8 cellular contexts compared by ENCODE assay signal in the genomic region with DNA sequence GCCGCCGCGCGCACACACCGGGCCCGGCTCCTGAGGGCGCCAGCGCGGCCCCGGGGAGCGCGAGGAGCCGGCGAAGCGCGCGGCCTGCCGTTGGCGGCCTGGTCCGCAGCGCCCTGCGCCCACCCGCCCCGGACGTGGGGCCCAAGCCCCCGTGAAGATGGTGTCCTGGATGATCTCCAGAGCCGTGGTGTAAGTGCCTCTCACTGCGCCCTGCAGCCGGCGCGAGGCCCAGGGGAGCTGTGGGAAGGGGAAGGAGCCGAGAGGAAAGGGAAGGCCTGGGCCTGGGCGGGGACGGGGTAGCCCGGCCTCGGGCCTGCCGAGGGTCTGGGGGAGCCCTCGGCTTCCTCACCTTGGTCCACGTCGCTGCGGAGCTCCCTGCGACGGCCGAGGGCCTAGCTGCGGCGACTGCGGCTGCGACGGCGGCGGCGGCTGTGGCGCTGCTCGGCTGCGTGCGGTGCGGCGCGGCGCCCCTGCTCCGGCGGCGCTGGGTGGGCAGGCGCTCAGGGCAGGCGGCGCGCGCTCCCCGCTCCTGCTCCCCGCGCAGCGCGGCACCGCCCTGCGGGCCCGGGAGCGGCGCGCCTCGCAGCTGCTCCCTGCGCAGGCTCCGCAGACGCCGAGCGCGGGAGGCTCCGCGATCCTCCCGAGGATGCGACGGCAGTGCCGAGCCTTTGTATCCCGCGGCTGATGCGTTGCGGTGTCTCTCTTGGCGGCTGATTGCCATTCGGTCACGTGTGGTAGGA. TPM values are rescaled to one million over a fixed set of nuclear protein-coding genes. Genes with fewer than 3 reads are reported as not detected.
DNase-seq lines count a peak whose midpoint lies in the region; ATAC-seq lines count a peak whose summit lies in the region.

A gene with protein sequence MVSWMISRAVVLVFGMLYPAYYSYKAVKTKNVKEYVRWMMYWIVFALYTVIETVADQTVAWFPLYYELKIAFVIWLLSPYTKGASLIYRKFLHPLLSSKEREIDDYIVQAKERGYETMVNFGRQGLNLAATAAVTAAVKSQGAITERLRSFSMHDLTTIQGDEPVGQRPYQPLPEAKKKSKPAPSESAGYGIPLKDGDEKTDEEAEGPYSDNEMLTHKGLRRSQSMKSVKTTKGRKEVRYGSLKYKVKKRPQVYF (plus strand): TSS at position 13 of the 740 bp plus-strand sequence. CDS start 145 bp downstream, at position 158.

- DNase-seq in CD1c-positive myeloid dendritic cell (ENCODE audit: extremely low spot score) (peak; percentile 80), NT2/D1 (ENCODE audit: low read depth, low spot score) (peak; percentile 47), activated T-cell treated with anti-CD3 and anti-CD28 coated beads for 48 hours (ENCODE audit: low read depth) (peak; percentile 61), epithelial cell of prostate (ENCODE audit: low read depth, low spot score) (no peak), mucosa of gallbladder (ENCODE audit: low spot score) (peak; percentile 57)
- DNase-seq in stimulated activated CD8-positive, alpha-beta memory T cell treated with anti-CD3 and anti-CD28 coated beads, Interleukin-7, amount 100 ng/mL, for 1 hour (ENCODE audit: low read depth in 2 of 2), result peak; percentile 4 to 13

- H3K27me3 ChIP-seq in NT2/D1 (ENCODE audit: insufficient read depth, insufficient read length), result no peaks in the 10 kb centered on the region

- ATAC-seq in GM19025 (IDR thresholded peaks at IDR 0.05; ENCODE audit: low read depth, unreplicated experiment) (peak; percentile 70), HG03280 (IDR thresholded peaks at IDR 0.05; ENCODE audit: unreplicated experiment) (peak; percentile 54)

- peak within 1 kb of the TSS; percentile 91 for H3K9ac ChIP-seq in NT2/D1 (ENCODE audit: insufficient read length, low read depth)

- peaks cover 2% of the 10 kb centered on the region for H3K4me1 ChIP-seq in NT2/D1 (ENCODE audit: insufficient read depth, insufficient read length)

- peak within 1 kb of the TSS; percentile 97 for H3K27ac ChIP-seq in epithelial cell of prostate

- peak within 1 kb of the TSS; percentile 83 for H3K4me3 ChIP-seq in NT2/D1 (ENCODE audit: insufficient read length, low read depth)

- H3K36me3 ChIP-seq in NT2/D1 (ENCODE audit: insufficient read depth, insufficient read length, low read length), result peaks cover 4% of the 10 kb centered on the region

- peaks cover 5% of the 10 kb centered on the region; the same call in 1 of the 2 replicates for H3K9me3 ChIP-seq in NT2/D1 (ENCODE audit: insufficient read depth, low read length)

RNA-seq across cellular contexts. Expression of the gene that starts here (rescaled TPM):
- total RNA-seq in mucosa of gallbladder, result 53.4 TPM
